In the genomic region with DNA sequence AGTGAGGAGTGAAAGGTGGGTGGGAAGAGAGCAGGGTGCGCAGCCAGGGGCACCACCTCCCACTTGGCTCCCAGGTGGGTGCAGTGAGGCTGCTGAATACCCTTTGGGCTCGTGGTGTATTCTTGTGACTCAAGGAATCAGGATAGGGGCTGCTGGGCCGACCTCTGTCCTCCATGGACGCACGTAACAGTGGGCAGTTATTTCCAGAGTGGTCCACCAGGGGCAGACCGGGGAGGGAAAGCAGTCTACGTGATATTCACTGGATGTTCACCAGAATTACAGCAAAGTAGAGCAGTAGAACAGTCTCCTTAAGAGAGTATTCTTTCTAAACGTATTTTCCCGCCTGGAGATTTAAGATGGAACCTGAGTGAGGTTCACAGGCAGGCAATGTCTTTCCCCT, we compare ENCODE assay signal across 18 cellular contexts.
DNase-seq lines count a peak whose midpoint lies in the region; ATAC-seq and TF ChIP-seq lines count a peak whose summit lies in the region.
"Had no signal": no experiment of that assay in that cellular context is flagged by ENCODE, and none has a peak within 500 bp of the region (broad histone marks: within the 10 kb centered on the region; RNA-seq: fewer than 3 reads in every experiment).

No MANE protein-coding gene starts in this region.

- H3K4me1 Mint-ChIP-seq in WTC11 (peaks cover 60% of the 10 kb centered on the region), memory B cell (peaks cover 5% of the 10 kb centered on the region)
- no peaks in the 10 kb centered on the region for H3K4me1 Mint-ChIP-seq in T-helper 2 cell treated with Interferon-gamma antibody and Interleukin-4, amounts not matched to agents 5 μg/mL and 100 μg/mL, for 36 hours (ENCODE audit: low read depth)

- H3K9me3 Mint-ChIP-seq in WTC11 (peaks cover 9% of the 10 kb centered on the region; the same call in 1 of the 2 replicates), memory B cell (no peaks in the 10 kb centered on the region)
- no peaks in the 10 kb centered on the region for H3K9me3 Mint-ChIP-seq in T-helper 2 cell treated with Interferon-gamma antibody and Interleukin-4, amounts not matched to agents 5 μg/mL and 100 μg/mL, for 36 hours

- no peak overlapping the region for H3K4me3 ChIP-seq in cardiac muscle cell
- H3K4me3 ChIP-seq: SJSA1 had no signal

- H3K9me3 ChIP-seq in cardiac muscle cell (ENCODE audit: low read depth) = no peaks in the 10 kb centered on the region
- H3K9me3 ChIP-seq: SJSA1 had no signal

- peak overlapping the region; percentile 10; the same call in 1 of the 2 replicates for H3K4me3 Mint-ChIP-seq in WTC11
- no peak overlapping the region for H3K4me3 Mint-ChIP-seq in memory B cell
- no peak overlapping the region for H3K4me3 Mint-ChIP-seq in T-helper 2 cell treated with Interferon-gamma antibody and Interleukin-4, amounts not matched to agents 5 μg/mL and 100 μg/mL, for 36 hours
- H3K4me3 Mint-ChIP-seq: activated naive CD8-positive, alpha-beta T cell had no signal

- intact Hi-C loops in left ventricle myocardium superior (cut with micrococcal nuclease) = no loop called here

- H3K27ac Mint-ChIP-seq in WTC11 (peak overlapping the region; percentile 89), memory B cell (peak overlapping the region; percentile 28)
- no peak overlapping the region for H3K27ac Mint-ChIP-seq in T-helper 2 cell treated with Interferon-gamma antibody and Interleukin-4, amounts not matched to agents 5 μg/mL and 100 μg/mL, for 36 hours
- H3K27ac Mint-ChIP-seq: activated naive CD8-positive, alpha-beta T cell had no signal

- H3K36me3 Mint-ChIP-seq in WTC11 (no peaks in the 10 kb centered on the region), memory B cell (peaks cover 37% of the 10 kb centered on the region)
- H3K36me3 Mint-ChIP-seq in T-helper 2 cell treated with Interferon-gamma antibody and Interleukin-4, amounts not matched to agents 5 μg/mL and 100 μg/mL, for 36 hours (ENCODE audit: low read depth) = no peaks in the 10 kb centered on the region

- TF ChIP-seq CTCF in cardiac muscle cell (IDR thresholded peaks at IDR 0.05; ENCODE audit: low read depth, low read length) (peak; percentile 11), WTC11 (IDR thresholded peaks at IDR 0.05) (0 out of 2 replicates have a peak, but pooled peaks have one; percentile 25)

- no peaks in the 10 kb centered on the region for H3K27me3 ChIP-seq in cardiac muscle cell
- H3K27me3 ChIP-seq: SJSA1 had no signal

- H3K27me3 Mint-ChIP-seq in WTC11 (ENCODE audit: low read depth) (no peaks in the 10 kb centered on the region; the same call in 1 of the 2 replicates), memory B cell (no peaks in the 10 kb centered on the region)
- H3K27me3 Mint-ChIP-seq in T-helper 2 cell treated with Interferon-gamma antibody and Interleukin-4, amounts not matched to agents 5 μg/mL and 100 μg/mL, for 36 hours (ENCODE audit: low read depth) = peaks cover 3% of the 10 kb centered on the region
- H3K27me3 Mint-ChIP-seq: activated naive CD8-positive, alpha-beta T cell had no signal

- CTCF ChIA-PET in WTC11 (lab: Charles Lee) = interaction anchor here (1.0 to 2.7 kb wide), 7 partner anchors 8 to 536 kb away, joined by 3 to 18 read pairs (median 6); no protein-coding TSS in a partner anchor

- POLR2A ChIA-PET in WTC11 (lab: Charles Lee) = no interaction called here

- no peaks in the 10 kb centered on the region for H3K4me1 ChIP-seq in cardiac muscle cell (ENCODE audit: low read depth)
- H3K4me1 ChIP-seq: SJSA1 had no signal

- no peak overlapping the region for H3K27ac ChIP-seq in cardiac muscle cell
- H3K27ac ChIP-seq: SJSA1 had no signal

- H3K36me3 ChIP-seq in cardiac muscle cell = no peaks in the 10 kb centered on the region
- H3K36me3 ChIP-seq: SJSA1 had no signal

- DNase-seq in cardiac muscle cell (ENCODE audit: low read depth in 1 of 2, low spot score in 1 of 2) (peak in 1 of 2 donors; percentile 27), left ventricle myocardium superior (no peak), WTC11 (ENCODE audit: low spot score) (peak; percentile 54), memory B cell (ENCODE audit: low spot score in 2 of 2) (no peak), NCI-H2107 (lab: John Stamatoyannopoulos, UW) (no peak), amniotic stem cell (lab: John Stamatoyannopoulos, UW) (no peak)
- DNase-seq in stimulated activated naive CD4-positive, alpha-beta T cell treated with Interleukin-2 at 50 U/mL for 16 hours (lab: John Stamatoyannopoulos, UW) = no peak
- no peak for DNase-seq in T-helper 2 cell treated with Interferon-gamma antibody and Interleukin-4, amounts not matched to agents 5 μg/mL and 100 μg/mL, for 36 hours (ENCODE audit: low spot score)
- DNase-seq: activated CD4-positive, alpha-beta T cell treated with anti-CD3 and anti-CD28 coated beads, Interleukin-2, amount 50 U/mL, for 4 hours; activated T-cell treated with anti-CD3 and anti-CD28 coated beads, Interleukin-2, amount 50 U/mL, for 48 hours; effector memory CD4-positive, alpha-beta T cell; EL; hypothalamus; NCI-H187; PC-3 had no signal

- no peak for ATAC-seq in left ventricle myocardium superior
- ATAC-seq in WTC11 = peak; percentile 79
- ATAC-seq in memory B cell (ENCODE audit: low read depth) = no peak
- ATAC-seq: left lobe of liver, PC-3 had no signal

TF ChIP-seq in WTC11, 78 proteins besides CTCF, POLR2A, EP300 and RAD21 (continues in another document):
- TF ChIP-seq KAT7 (CRISPR knock-in tag; IDR thresholded peaks at IDR 0.05; ENCODE audit: borderline replicate concordance) (no peak), ETV6 (CRISPR knock-in tag; IDR thresholded peaks at IDR 0.05) (no peak), GABPB1 (CRISPR knock-in tag; IDR thresholded peaks at IDR 0.05) (no peak)
- TF ChIP-seq, protein P1, sequence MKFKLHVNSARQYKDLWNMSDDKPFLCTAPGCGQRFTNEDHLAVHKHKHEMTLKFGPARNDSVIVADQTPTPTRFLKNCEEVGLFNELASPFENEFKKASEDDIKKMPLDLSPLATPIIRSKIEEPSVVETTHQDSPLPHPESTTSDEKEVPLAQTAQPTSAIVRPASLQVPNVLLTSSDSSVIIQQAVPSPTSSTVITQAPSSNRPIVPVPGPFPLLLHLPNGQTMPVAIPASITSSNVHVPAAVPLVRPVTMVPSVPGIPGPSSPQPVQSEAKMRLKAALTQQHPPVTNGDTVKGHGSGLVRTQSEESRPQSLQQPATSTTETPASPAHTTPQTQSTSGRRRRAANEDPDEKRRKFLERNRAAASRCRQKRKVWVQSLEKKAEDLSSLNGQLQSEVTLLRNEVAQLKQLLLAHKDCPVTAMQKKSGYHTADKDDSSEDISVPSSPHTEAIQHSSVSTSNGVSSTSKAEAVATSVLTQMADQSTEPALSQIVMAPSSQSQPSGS (CRISPR knock-in tag; IDR thresholded peaks at IDR 0.05; ENCODE audit: borderline replicate concordance, low read depth) = no peak
- TF ChIP-seq, protein P2, sequence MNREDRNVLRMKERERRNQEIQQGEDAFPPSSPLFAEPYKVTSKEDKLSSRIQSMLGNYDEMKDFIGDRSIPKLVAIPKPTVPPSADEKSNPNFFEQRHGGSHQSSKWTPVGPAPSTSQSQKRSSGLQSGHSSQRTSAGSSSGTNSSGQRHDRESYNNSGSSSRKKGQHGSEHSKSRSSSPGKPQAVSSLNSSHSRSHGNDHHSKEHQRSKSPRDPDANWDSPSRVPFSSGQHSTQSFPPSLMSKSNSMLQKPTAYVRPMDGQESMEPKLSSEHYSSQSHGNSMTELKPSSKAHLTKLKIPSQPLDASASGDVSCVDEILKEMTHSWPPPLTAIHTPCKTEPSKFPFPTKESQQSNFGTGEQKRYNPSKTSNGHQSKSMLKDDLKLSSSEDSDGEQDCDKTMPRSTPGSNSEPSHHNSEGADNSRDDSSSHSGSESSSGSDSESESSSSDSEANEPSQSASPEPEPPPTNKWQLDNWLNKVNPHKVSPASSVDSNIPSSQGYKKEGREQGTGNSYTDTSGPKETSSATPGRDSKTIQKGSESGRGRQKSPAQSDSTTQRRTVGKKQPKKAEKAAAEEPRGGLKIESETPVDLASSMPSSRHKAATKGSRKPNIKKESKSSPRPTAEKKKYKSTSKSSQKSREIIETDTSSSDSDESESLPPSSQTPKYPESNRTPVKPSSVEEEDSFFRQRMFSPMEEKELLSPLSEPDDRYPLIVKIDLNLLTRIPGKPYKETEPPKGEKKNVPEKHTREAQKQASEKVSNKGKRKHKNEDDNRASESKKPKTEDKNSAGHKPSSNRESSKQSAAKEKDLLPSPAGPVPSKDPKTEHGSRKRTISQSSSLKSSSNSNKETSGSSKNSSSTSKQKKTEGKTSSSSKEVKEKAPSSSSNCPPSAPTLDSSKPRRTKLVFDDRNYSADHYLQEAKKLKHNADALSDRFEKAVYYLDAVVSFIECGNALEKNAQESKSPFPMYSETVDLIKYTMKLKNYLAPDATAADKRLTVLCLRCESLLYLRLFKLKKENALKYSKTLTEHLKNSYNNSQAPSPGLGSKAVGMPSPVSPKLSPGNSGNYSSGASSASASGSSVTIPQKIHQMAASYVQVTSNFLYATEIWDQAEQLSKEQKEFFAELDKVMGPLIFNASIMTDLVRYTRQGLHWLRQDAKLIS (CRISPR knock-in tag; IDR thresholded peaks at IDR 0.05; ENCODE audit: borderline replicate concordance) = no peak
